In the genomic region with DNA sequence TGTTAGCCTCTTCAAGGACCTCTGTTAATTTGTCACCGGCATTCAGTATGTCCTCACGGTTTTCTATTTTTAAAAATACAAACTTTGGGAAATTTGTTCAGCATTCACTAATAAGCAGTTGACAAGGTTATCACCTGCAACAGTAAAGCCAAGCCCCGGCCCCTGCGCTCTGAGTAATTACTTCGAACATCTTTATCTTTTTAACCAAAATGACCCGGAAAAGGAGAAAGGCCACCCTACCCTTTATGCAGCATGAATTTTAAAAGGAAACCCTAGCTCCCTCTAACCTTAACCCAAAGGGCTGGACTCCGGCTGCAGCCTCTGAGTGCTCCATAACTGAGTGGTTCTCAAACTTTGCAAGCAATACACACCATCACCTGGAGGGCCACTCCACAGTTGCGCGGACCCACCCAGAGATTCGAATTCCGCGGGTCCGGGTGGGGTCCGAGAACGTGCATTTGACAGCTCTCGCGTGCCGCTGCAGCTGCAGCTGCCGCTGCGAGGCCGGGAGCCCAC, we compare ENCODE assay signal across 1 cellular context.
TF ChIP-seq lines count a peak whose summit lies in the region.

No MANE protein-coding gene starts in this region.

TF ChIP-seq in H1, 55 proteins besides CTCF, POLR2A, EP300 and RAD21:
- TF ChIP-seq YY1 (IDR thresholded peaks at IDR 0.05; ENCODE audit: low read depth, low read length) (no peak), TBP (IDR thresholded peaks at IDR 0.05; ENCODE audit: low read depth, low read length) (no peak), BACH1 (IDR thresholded peaks at IDR 0.05; ENCODE audit: low read length) (no peak; the same call in 1 of the 2 replicates), SIX5 (IDR thresholded peaks at IDR 0.05; ENCODE audit: low read depth, low read length) (no peak), ZNF274 (IDR thresholded peaks at IDR 0.05; ENCODE audit: borderline replicate concordance, extremely low read depth, low read length) (no peak), HDAC2 (IDR thresholded peaks at IDR 0.05; ENCODE audit: borderline replicate concordance in 1 of 2, low read depth in 2 of 2, low read length in 2 of 2) (no peak), EGR1 (IDR thresholded peaks at IDR 0.05; ENCODE audit: borderline replicate concordance, low read depth, low read length) (no peak), RBBP5 (IDR thresholded peaks at IDR 0.05; ENCODE audit: borderline replicate concordance, low read depth, low read length) (no peak), CHD1 (IDR thresholded peaks at IDR 0.05; ENCODE audit: low read depth, low read length) (no peak; the same call in 1 of the 2 replicates), TEAD4 (IDR thresholded peaks at IDR 0.05; ENCODE audit: low read depth, low read length) (no peak), HDAC6 (IDR thresholded peaks at IDR 0.05; ENCODE audit: low read depth, low read length) (no peak), SUZ12 (IDR thresholded peaks at IDR 0.05; ENCODE audit: low read length) (no peak)
